ENCODE assay signal across 15 cellular contexts in genomic region chr5:23994581-23995370, GRCh38.
DNase-seq lines count a peak whose midpoint lies in the region; ATAC-seq, FAIRE-seq and TF ChIP-seq lines count a peak whose summit lies in the region.
"Had no signal": no experiment of that assay in that cellular context is flagged by ENCODE, and none has a peak within 500 bp of the region (broad histone marks: within the 10 kb centered on the region; RNA-seq: fewer than 3 reads in every experiment).

No MANE protein-coding gene starts in this region.

- in situ Hi-C loops in HepG2 (cut with HindIII; ENCODE audit: extremely low pct_ligation_motif_present, low pct_unique_long_range_greater_than_20kb) (no loop called here), G401 (cut with HindIII; ENCODE audit: low sequenced_read_pairs) (no loop called here)

- TF ChIP-seq CTCF in Calu3 (IDR thresholded peaks at IDR 0.05; ENCODE audit: unreplicated experiment), result no peak
- peak; percentile 28 for TF ChIP-seq CTCF in SU-DHL-6 (IDR thresholded peaks at IDR 0.05; ENCODE audit: insufficient read depth, low read length, poor library complexity, severe bottlenecking)
- no peak for TF ChIP-seq CTCF in HepG2 (CRISPR knock-in tag; IDR thresholded peaks at IDR 0.05)
- TF ChIP-seq CTCF in spleen (IDR thresholded peaks at IDR 0.05 in 8 of 11, conservative IDR thresholded peaks at IDR 0.05 in 3 of 11), result no peak

- no peak overlapping the region for H3K4me2 ChIP-seq in SU-DHL-6 (ENCODE audit: low read depth, low read length, poor library complexity, severe bottlenecking)
- H3K4me2 ChIP-seq in HepG2 (ENCODE audit: low read depth, low read length), result no peak overlapping the region

- H3K36me3 ChIP-seq in SU-DHL-6 (ENCODE audit: low read length) (no peaks in the 10 kb centered on the region), HepG2 (replicated peaks in 1 of 2; ENCODE audit: control insufficient read depth in 1 of 2, insufficient read depth in 2 of 2, low read length in 2 of 2) (no peaks in the 10 kb centered on the region), spleen (no peaks in the 10 kb centered on the region)
- H3K36me3 ChIP-seq: SJCRH30 had no signal

- 22% methylated on average over 4 of the region's 4 CpGs for WGBS in HepG2 (ENCODE audit: low lambda C conversion rate)
- 88 to 93% (median 90%) methylated on average over 4 of the region's 4 CpGs for WGBS in spleen, 5 donors

- H2AFZ ChIP-seq in SU-DHL-6 (ENCODE audit: low read depth, low read length, severe bottlenecking) (peak overlapping the region; percentile 35), HepG2 (ENCODE audit: low read length) (no peak overlapping the region)

- H3K4me3 ChIP-seq in SU-DHL-6 (ENCODE audit: insufficient read depth, low read length, poor library complexity, severe bottlenecking) (no peak overlapping the region), HepG2 (replicated peaks in 1 of 3; ENCODE audit: insufficient read depth in 1 of 3, low read depth in 2 of 3, low read length in 3 of 3) (no peak overlapping the region), spleen (no peak overlapping the region)
- H3K4me3 ChIP-seq: SJCRH30 had no signal

- ATAC-seq in HepG2, result no peak

- no TSS peak for BruUV-seq in Calu3 (replicated peaks; lab: Mats Ljungman, UMichigan)
- no TSS peak for BruUV-seq in HepG2 (replicated peaks; lab: Mats Ljungman, UMichigan)

- H4K20me1 ChIP-seq in SU-DHL-6 (ENCODE audit: low read depth, low read length) (no peaks in the 10 kb centered on the region), HepG2 (ENCODE audit: insufficient read depth, low read length) (no peaks in the 10 kb centered on the region)

- no peak overlapping the region for H3K9ac ChIP-seq in SU-DHL-6 (ENCODE audit: low read length)
- H3K9ac ChIP-seq in HepG2 (ENCODE audit: insufficient read depth, low read depth, low read length), result no peak overlapping the region

- no peak for TF ChIP-seq EP300 in HepG2 (IDR thresholded peaks at IDR 0.05; ENCODE audit: low read depth in 2 of 2, low read length in 2 of 2)
- TF ChIP-seq EP300 in HepG2 (CRISPR knock-in tag; IDR thresholded peaks at IDR 0.05; ENCODE audit: borderline replicate concordance), result no peak

- no peaks in the 10 kb centered on the region for H3F3A ChIP-seq in SU-DHL-6 (ENCODE audit: insufficient read depth)

- no peaks in the 10 kb centered on the region for H3K4me1 ChIP-seq in HepG2 (ENCODE audit: insufficient read depth, low read length)
- no peaks in the 10 kb centered on the region for H3K4me1 ChIP-seq in spleen
- H3K4me1 ChIP-seq: SJCRH30 had no signal

- CTCF ChIA-PET in Calu3 (lab: Charles Lee), result interaction anchor here (0.6 to 1.2 kb wide), 2 partner anchors 173 to 182 kb away, joined by 3 to 7 read pairs; no protein-coding TSS in a partner anchor
- CTCF ChIA-PET in HepG2 (lab: Yijun Ruan, JAX; ENCODE audit: low intra/inter-chr PET ratio, low total read pairs), result no interaction called here

- H3K27me3 Mint-ChIP-seq in Calu3 (ENCODE audit: unreplicated experiment), result no peaks in the 10 kb centered on the region

- no peaks in the 10 kb centered on the region for H3K9me3 ChIP-seq in SU-DHL-6 (ENCODE audit: insufficient read depth, low read length)
- peaks cover 10% of the 10 kb centered on the region for H3K9me3 ChIP-seq in HepG2 (ENCODE audit: low read length)
- peaks cover 0 to 8% (median 2%) of the 10 kb centered on the region in 8 donors for H3K9me3 ChIP-seq in spleen
- H3K9me3 ChIP-seq: SJCRH30 had no signal

- no peak for DNase-seq in Calu3
- peak; percentile 48 to 55 for DNase-seq in Kasumi-1 (lab: John Stamatoyannopoulos, UW)
- DNase-seq in HepG2 (ENCODE audit: low spot score), result peak; percentile 2
- DNase-seq in activated CD4-positive, alpha-beta T cell treated with anti-CD3 and anti-CD28 coated beads for 1 hour, result no peak
- no peak for DNase-seq in stimulated activated CD4-positive, alpha-beta T cell treated with anti-CD3 and anti-CD28 coated beads, Interleukin-2, amount 100 ng/mL, for 24 hours
- no peak for DNase-seq in G401 (ENCODE audit: low spot score)
- DNase-seq in spleen, result no peak
- DNase-seq: activated CD4-positive, alpha-beta T cell treated with anti-CD3 and anti-CD28 coated beads for 48 hours; C1 segment of cervical spinal cord; mesenchymal stem cell; NCI-H187; SJCRH30; stimulated activated CD4-positive, alpha-beta T cell treated with anti-CD3 and anti-CD28 coated beads, Interleukin-4, amount 100 ng/mL, for 4 hours had no signal

- peaks cover 16% of the 10 kb centered on the region for H3K4me1 Mint-ChIP-seq in Calu3 (ENCODE audit: low read depth, unreplicated experiment)

- no peaks in the 10 kb centered on the region for H3K9me2 ChIP-seq in SU-DHL-6 (replicated peaks; ENCODE audit: insufficient read depth, low read length)

- TF ChIP-seq RAD21 in HepG2 (CRISPR knock-in tag; IDR thresholded peaks at IDR 0.05), result no peak

- peaks cover 2% of the 10 kb centered on the region for H3K9me3 Mint-ChIP-seq in Calu3 (ENCODE audit: low read depth, unreplicated experiment)

- intact Hi-C loops in Calu3 (cut with micrococcal nuclease; ENCODE audit: unreplicated experiment), result loop anchor here (1.0 to 5.0 kb wide), 2 partner anchors 118 to 173 kb away; no protein-coding TSS in a partner anchor
- intact Hi-C loops in HepG2 (cut with micrococcal nuclease; ENCODE audit: unreplicated experiment), result no loop called here
- intact Hi-C loops in spleen (cut with DNase I; ENCODE audit: low total_unique reads), result no loop called here

- peak overlapping the region; percentile 45 for H3K4me3 Mint-ChIP-seq in Calu3 (ENCODE audit: low read depth, unreplicated experiment)

- POLR2A ChIA-PET in HepG2 (lab: Yijun Ruan, JAX), result no interaction called here

- FAIRE-seq in HepG2 (lab: Jason Lieb, UNC), result no peak
- FAIRE-seq: endometrium had no signal

- H3K36me3 Mint-ChIP-seq in Calu3 (ENCODE audit: insufficient read depth, unreplicated experiment), result peaks cover 7% of the 10 kb centered on the region

- H3K27me3 ChIP-seq in SU-DHL-6 (ENCODE audit: low read length) (no peaks in the 10 kb centered on the region), HepG2 (ENCODE audit: control insufficient read depth in 1 of 2, insufficient read depth in 2 of 2, low read length in 2 of 2) (no peaks in the 10 kb centered on the region), spleen (replicated peaks in 1 of 7) (no peaks in the 10 kb centered on the region)
- H3K27me3 ChIP-seq: SJCRH30 had no signal

- H3K79me2 ChIP-seq in SU-DHL-6 (ENCODE audit: insufficient read depth, low read length) (no peaks in the 10 kb centered on the region), HepG2 (ENCODE audit: insufficient read depth, low read length) (no peaks in the 10 kb centered on the region)

- TF ChIP-seq POLR2A in HepG2 (IDR thresholded peaks at IDR 0.05; ENCODE audit: insufficient read depth in 1 of 2, low read depth in 2 of 2, low read length in 2 of 2) (no peak), spleen (IDR thresholded peaks at IDR 0.05) (no peak)

- peak overlapping the region; percentile 32 for H3K27ac Mint-ChIP-seq in Calu3 (ENCODE audit: unreplicated experiment)

- no peak overlapping the region for H3K27ac ChIP-seq in SU-DHL-6 (ENCODE audit: low read depth, low read length)
- H3K27ac ChIP-seq in HepG2 (ENCODE audit: extremely low read length, insufficient read depth, low read length), result no peak overlapping the region
- no peak overlapping the region for H3K27ac ChIP-seq in spleen
- H3K27ac ChIP-seq: SJCRH30 had no signal

TF ChIP-seq in HepG2, 621 proteins besides CTCF, POLR2A, EP300 and RAD21:
- no peak for TF ChIP-seq ZBTB25 (CRISPR knock-in tag; IDR thresholded peaks at IDR 0.05)
- no peak for TF ChIP-seq ZNF264 (CRISPR knock-in tag; IDR thresholded peaks at IDR 0.05)
- no peak for TF ChIP-seq CEBPZ (IDR thresholded peaks at IDR 0.05; ENCODE audit: low read length)
- no peak for TF ChIP-seq ZNF350 (CRISPR knock-in tag; IDR thresholded peaks at IDR 0.05; ENCODE audit: borderline replicate concordance, low read depth)
- TF ChIP-seq FOXK1 (CRISPR knock-in tag; IDR thresholded peaks at IDR 0.05; ENCODE audit: borderline replicate concordance, low read depth), result no peak
- no peak for TF ChIP-seq ZNF619 (CRISPR knock-in tag; IDR thresholded peaks at IDR 0.05)

Comparison
In these comparisons a context has a peak if more than half of its experiments do, and no peak if none do; other contexts are left out.
1. DNase-seq: peak in Kasumi-1 (2 of 2) and HepG2 (single experiment); none in Calu3 (single experiment), activated CD4-positive, alpha-beta T cell treated with anti-CD3 and anti-CD28 coated beads for 1 hour (single experiment), stimulated activated CD4-positive, alpha-beta T cell treated with anti-CD3 and anti-CD28 coated beads, Interleukin-2, amount 100 ng/mL, for 24 hours (0 of 2), G401 (single experiment) and spleen (single experiment).